8 cellular contexts compared by ENCODE assay signal in the genomic region with DNA sequence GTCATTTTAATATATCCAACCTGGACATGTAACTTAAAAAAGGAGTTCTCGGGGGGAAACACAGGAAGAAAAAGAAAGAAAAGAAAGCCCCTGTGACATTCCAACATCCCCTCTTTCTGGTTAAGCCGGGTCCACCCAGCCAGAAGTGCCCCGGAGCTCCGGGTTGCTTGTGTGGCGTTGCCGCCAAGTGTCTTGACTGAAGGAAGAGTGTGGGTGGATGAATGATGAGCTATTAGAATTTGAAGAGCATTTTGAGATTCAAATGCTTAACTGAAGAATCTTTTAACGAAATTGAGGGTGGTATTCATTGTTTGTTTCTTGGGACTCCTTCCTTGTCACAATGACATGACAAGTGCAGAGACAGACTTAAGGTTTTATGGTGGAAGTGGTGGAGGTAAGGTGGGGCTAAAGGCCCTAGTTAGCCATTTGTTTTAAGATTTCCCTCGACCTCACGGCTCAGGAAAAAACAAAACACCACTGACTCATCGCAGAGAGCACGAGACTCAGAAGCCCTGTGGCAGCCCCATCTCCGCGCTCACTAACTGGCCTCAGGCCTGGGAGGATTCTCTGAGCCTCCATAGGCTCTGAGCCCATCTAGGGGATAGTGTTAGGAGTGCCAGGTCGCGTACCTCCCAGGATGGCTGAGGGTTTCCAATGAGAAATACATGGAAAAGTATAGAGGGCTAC. TPM values are rescaled to one million over a fixed set of nuclear protein-coding genes. Genes with fewer than 3 reads are reported as not detected.
DNase-seq lines count a peak whose midpoint lies in the region; ATAC-seq and TF ChIP-seq lines count a peak whose summit lies in the region.

No MANE protein-coding gene starts in this region.

- H3K27me3 Mint-ChIP-seq in activated CD4-positive, alpha-beta T cell treated with anti-CD3 and anti-CD28 coated beads for 36 hours, result peaks cover 51% of the 10 kb centered on the region

- intact Hi-C loops in activated CD4-positive, alpha-beta T cell treated with anti-CD3 and anti-CD28 coated beads for 36 hours (cut with DNase I, micrococcal nuclease), result no loop called here
- intact Hi-C loops in ascending aorta (cut with DNase I), result loop anchor here (5.0 to 10.0 kb wide), 5 partner anchors 262 to 1636 kb away; a partner anchor contains a TSS

- H3K4me3 ChIP-seq in ascending aorta, result no peak overlapping the region

- CTCF ChIA-PET in activated CD4-positive, alpha-beta T cell treated with anti-CD3 and anti-CD28 coated beads for 36 hours (lab: Charles Lee), result no interaction called here

- no peak for DNase-seq in activated CD4-positive, alpha-beta T cell treated with anti-CD3 and anti-CD28 coated beads for 36 hours
- no peak for DNase-seq in activated CD4-positive, alpha-beta T cell treated with anti-CD3 and anti-CD28 coated beads for 1 hour
- peak in 1 of 2 donors; percentile 67 for DNase-seq in ascending aorta (ENCODE audit: low spot score in 2 of 2)
- peak; percentile 90 for DNase-seq in iris pigment epithelial cell (ENCODE audit: low read depth)
- DNase-seq in stromal cell of bone marrow (ENCODE audit: low read depth), result peak; percentile 51
- DNase-seq in NCI-H1417 (lab: John Stamatoyannopoulos, UW), result no peak
- no peak for DNase-seq in NCI-H2081 treated with DMSO at 0.1 percent for 48 hours (lab: John Stamatoyannopoulos, UW)
- DNase-seq in GM13977 (ENCODE audit: low spot score), result no peak

- H3K4me1 ChIP-seq in ascending aorta, result peaks cover 0 to 4% of the 10 kb centered on the region in 2 donors

- H3K9me3 ChIP-seq in ascending aorta, result no peaks in the 10 kb centered on the region

- TF ChIP-seq CTCF in ascending aorta (IDR thresholded peaks at IDR 0.05), result no peak
- no peak for TF ChIP-seq CTCF in GM13977 (IDR thresholded peaks at IDR 0.05; ENCODE audit: extremely low read depth, insufficient read depth, missing control alignments)

- no peaks in the 10 kb centered on the region for H3K36me3 ChIP-seq in ascending aorta

- ATAC-seq in activated CD4-positive, alpha-beta T cell treated with anti-CD3 and anti-CD28 coated beads for 36 hours, result no peak

- H3K27ac ChIP-seq in ascending aorta, result peak overlapping the region; percentile 90 to 98

- POLR2A ChIA-PET in activated CD4-positive, alpha-beta T cell treated with anti-CD3 and anti-CD28 coated beads for 36 hours (lab: Charles Lee), result no interaction called here

- in situ Hi-C loops in GM13977 (cut with MboI; ENCODE audit: low pct_unique_long_range_greater_than_20kb, low sequenced_read_pairs, unreplicated experiment), result no loop called here

- H3K27me3 ChIP-seq in ascending aorta, result no peaks in the 10 kb centered on the region

- no peaks in the 10 kb centered on the region for H3K9me3 Mint-ChIP-seq in activated CD4-positive, alpha-beta T cell treated with anti-CD3 and anti-CD28 coated beads for 36 hours (ENCODE audit: low read depth)

- H3K36me3 Mint-ChIP-seq in activated CD4-positive, alpha-beta T cell treated with anti-CD3 and anti-CD28 coated beads for 36 hours (ENCODE audit: low read depth), result no peaks in the 10 kb centered on the region

- H3K4me3 Mint-ChIP-seq in activated CD4-positive, alpha-beta T cell treated with anti-CD3 and anti-CD28 coated beads for 36 hours, result peak overlapping the region; percentile 65

- H3K27ac Mint-ChIP-seq in activated CD4-positive, alpha-beta T cell treated with anti-CD3 and anti-CD28 coated beads for 36 hours, result no peak overlapping the region

- peaks cover 8% of the 10 kb centered on the region for H3K4me1 Mint-ChIP-seq in activated CD4-positive, alpha-beta T cell treated with anti-CD3 and anti-CD28 coated beads for 36 hours

RNA-seq across cellular contexts. Expression of a gene that starts 1.8 kb away (rescaled TPM):
- total RNA-seq in activated CD4-positive, alpha-beta T cell treated with anti-CD3 and anti-CD28 coated beads for 36 hours, result under 1 TPM; 0.18 to 0.30 TPM
- 2.2 TPM for total RNA-seq in ascending aorta

Comparison
In these comparisons a context has a peak if more than half of its experiments do, and no peak if none do; other contexts are left out.
1. DNase-seq: peak in iris pigment epithelial cell (single experiment) and stromal cell of bone marrow (single experiment); none in activated CD4-positive, alpha-beta T cell treated with anti-CD3 and anti-CD28 coated beads for 36 hours (single experiment), activated CD4-positive, alpha-beta T cell treated with anti-CD3 and anti-CD28 coated beads for 1 hour (single experiment), NCI-H1417 (0 of 3), NCI-H2081 treated with DMSO at 0.1 percent for 48 hours (single experiment) and GM13977 (single experiment).